17 cellular contexts compared by ENCODE assay signal in genomic region chr12:27807063-27807703, GRCh38. TPM values are rescaled to one million over a fixed set of nuclear protein-coding genes. Genes with fewer than 3 reads are reported as not detected.
DNase-seq lines count a peak whose midpoint lies in the region; ATAC-seq, FAIRE-seq and TF ChIP-seq lines count a peak whose summit lies in the region.
"Had no signal": no experiment of that assay in that cellular context is flagged by ENCODE, and none has a peak within 500 bp of the region (broad histone marks: within the 10 kb centered on the region; RNA-seq: fewer than 3 reads in every experiment).

No MANE protein-coding gene starts in this region.

- H3K9me3 ChIP-seq in vagina, result no peaks in the 10 kb centered on the region
- H3K9me3 ChIP-seq: neutrophil had no signal

- no peaks in the 10 kb centered on the region for H3K27me3 ChIP-seq in vagina

- no peaks in the 10 kb centered on the region for H3K36me3 Mint-ChIP-seq in activated CD8-positive, alpha-beta T cell treated with anti-CD3 and anti-CD28 coated beads for 36 hours (ENCODE audit: low read depth)
- H3K36me3 Mint-ChIP-seq in effector memory CD8-positive, alpha-beta T cell (ENCODE audit: insufficient read depth), result peaks cover 4% of the 10 kb centered on the region

- TF ChIP-seq CTCF in activated CD8-positive, alpha-beta T cell treated with anti-CD3 and anti-CD28 coated beads for 36 hours (IDR thresholded peaks at IDR 0.05), result no peak
- TF ChIP-seq CTCF in vagina (IDR thresholded peaks at IDR 0.05), result no peak

- no peak overlapping the region for H3K4me3 ChIP-seq in vagina

- no peaks in the 10 kb centered on the region for H3K36me3 ChIP-seq in vagina
- H3K36me3 ChIP-seq: neutrophil had no signal

- H3K4me3 Mint-ChIP-seq in activated CD8-positive, alpha-beta T cell treated with anti-CD3 and anti-CD28 coated beads for 36 hours, result peak overlapping the region; percentile 49
- peak overlapping the region in 1 of 2 donors; percentile 63 for H3K4me3 Mint-ChIP-seq in effector memory CD8-positive, alpha-beta T cell

- FAIRE-seq in RCC 7860 (lab: Jason Lieb, UNC), result no peak
- FAIRE-seq: endometrium, small intestine had no signal

- TF ChIP-seq POLR2A in vagina (IDR thresholded peaks at IDR 0.05), result no peak

- DNase-seq in stimulated activated CD4-positive, alpha-beta T cell treated with anti-CD3 and anti-CD28 coated beads, Interleukin-2, amount 100 ng/mL, for 24 hours, result peak; percentile 23 to 29
- no peak for DNase-seq in stimulated activated CD4-positive, alpha-beta T cell treated with anti-CD3 and anti-CD28 coated beads, Interleukin-12 subunit alpha, Interleukin-12 subunit beta, amount 100 ng/mL, for 4 hours
- peak; percentile 71 for DNase-seq in activated CD8-positive, alpha-beta T cell treated with anti-CD3 and anti-CD28 coated beads for 36 hours
- DNase-seq in effector memory CD8-positive, alpha-beta T cell, result peak in 2 of 3 experiments; percentile 25 to 33
- DNase-seq in RCC 7860 (ENCODE audit: low spot score), result no peak
- DNase-seq in NCI-H1092 treated with DMSO at 0.1 percent for 48 hours (lab: John Stamatoyannopoulos, UW), result no peak
- DNase-seq in vagina (ENCODE audit: extremely low spot score in 2 of 2), result no peak
- DNase-seq: AML-193, NCI-H2227 treated with DMSO at 0.1 percent for 48 hours, RPMI8226, small intestine had no signal

- H3K4me1 Mint-ChIP-seq in activated CD8-positive, alpha-beta T cell treated with anti-CD3 and anti-CD28 coated beads for 36 hours (ENCODE audit: low read depth), result peaks cover 38% of the 10 kb centered on the region
- H3K4me1 Mint-ChIP-seq in effector memory CD8-positive, alpha-beta T cell (ENCODE audit: low read depth in 2 of 2), result peaks cover 0 to 12% of the 10 kb centered on the region in 2 donors

- POLR2A ChIA-PET in activated CD8-positive, alpha-beta T cell treated with anti-CD3 and anti-CD28 coated beads for 36 hours (lab: Charles Lee), result interaction anchor here (0.6 to 0.8 kb wide), 2 partner anchors 14 to 41 kb away, joined by 3 to 4 read pairs; no protein-coding TSS in a partner anchor

- H3K4me1 ChIP-seq in vagina, result no peaks in the 10 kb centered on the region

- intact Hi-C loops in activated CD8-positive, alpha-beta T cell treated with anti-CD3 and anti-CD28 coated beads for 36 hours (cut with micrococcal nuclease), result no loop called here
- intact Hi-C loops in vagina (cut with DNase I), result no loop called here

- peaks cover 9% of the 10 kb centered on the region for H3K27me3 Mint-ChIP-seq in activated CD8-positive, alpha-beta T cell treated with anti-CD3 and anti-CD28 coated beads for 36 hours
- H3K27me3 Mint-ChIP-seq in effector memory CD8-positive, alpha-beta T cell, result peaks cover 31 to 35% of the 10 kb centered on the region in 2 donors

- H3K27ac ChIP-seq in vagina, result no peak overlapping the region
- H3K27ac ChIP-seq: neutrophil had no signal

- peak overlapping the region; percentile 83 for H3K27ac Mint-ChIP-seq in activated CD8-positive, alpha-beta T cell treated with anti-CD3 and anti-CD28 coated beads for 36 hours
- H3K27ac Mint-ChIP-seq in effector memory CD8-positive, alpha-beta T cell, result peak overlapping the region in 1 of 2 donors; percentile 55

- peak; percentile 72 for ATAC-seq in activated CD8-positive, alpha-beta T cell treated with anti-CD3 and anti-CD28 coated beads for 36 hours
- ATAC-seq in effector memory CD8-positive, alpha-beta T cell (replicated peaks), result peak; percentile 94
- ATAC-seq in HG02588 (IDR thresholded peaks at IDR 0.05; ENCODE audit: unreplicated experiment), result no peak
- ATAC-seq: HCT116, left lobe of liver had no signal

- H3K9me3 Mint-ChIP-seq in activated CD8-positive, alpha-beta T cell treated with anti-CD3 and anti-CD28 coated beads for 36 hours, result no peaks in the 10 kb centered on the region
- no peaks in the 10 kb centered on the region for H3K9me3 Mint-ChIP-seq in effector memory CD8-positive, alpha-beta T cell

- CTCF ChIA-PET in activated CD8-positive, alpha-beta T cell treated with anti-CD3 and anti-CD28 coated beads for 36 hours (lab: Charles Lee), result interaction anchor here (0.7 kb wide), 1 partner anchor 15 kb away, joined by 3 read pairs; no protein-coding TSS in a partner anchor

RNA-seq across cellular contexts. Expression of gene MANSC4, which starts 27.1 kb away (rescaled TPM):
- not detected for total RNA-seq in activated CD8-positive, alpha-beta T cell treated with anti-CD3 and anti-CD28 coated beads for 36 hours
- not detected for total RNA-seq in vagina
- total RNA-seq: HT-29, left lobe of liver had no signal

RNA-seq across cellular contexts. Expression of gene KLHL42, which starts 27.1 kb away (rescaled TPM):
- 10 to 100 TPM; 10.2 to 11.3 TPM for total RNA-seq in activated CD8-positive, alpha-beta T cell treated with anti-CD3 and anti-CD28 coated beads for 36 hours
- total RNA-seq in vagina, result 30.0 TPM

Comparison
In these comparisons a context has a peak if more than half of its experiments do, and no peak if none do; other contexts are left out.
1. DNase-seq: peak in stimulated activated CD4-positive, alpha-beta T cell treated with anti-CD3 and anti-CD28 coated beads, Interleukin-2, amount 100 ng/mL, for 24 hours (2 of 2), activated CD8-positive, alpha-beta T cell treated with anti-CD3 and anti-CD28 coated beads for 36 hours (single experiment) and effector memory CD8-positive, alpha-beta T cell (2 of 3); none in stimulated activated CD4-positive, alpha-beta T cell treated with anti-CD3 and anti-CD28 coated beads, Interleukin-12 subunit alpha, Interleukin-12 subunit beta, amount 100 ng/mL, for 4 hours (single experiment), RCC 7860 (single experiment), NCI-H1092 treated with DMSO at 0.1 percent for 48 hours (single experiment) and vagina (0 of 2).